Comparison of ENCODE assay signal across 1 cellular context in the genomic region with DNA sequence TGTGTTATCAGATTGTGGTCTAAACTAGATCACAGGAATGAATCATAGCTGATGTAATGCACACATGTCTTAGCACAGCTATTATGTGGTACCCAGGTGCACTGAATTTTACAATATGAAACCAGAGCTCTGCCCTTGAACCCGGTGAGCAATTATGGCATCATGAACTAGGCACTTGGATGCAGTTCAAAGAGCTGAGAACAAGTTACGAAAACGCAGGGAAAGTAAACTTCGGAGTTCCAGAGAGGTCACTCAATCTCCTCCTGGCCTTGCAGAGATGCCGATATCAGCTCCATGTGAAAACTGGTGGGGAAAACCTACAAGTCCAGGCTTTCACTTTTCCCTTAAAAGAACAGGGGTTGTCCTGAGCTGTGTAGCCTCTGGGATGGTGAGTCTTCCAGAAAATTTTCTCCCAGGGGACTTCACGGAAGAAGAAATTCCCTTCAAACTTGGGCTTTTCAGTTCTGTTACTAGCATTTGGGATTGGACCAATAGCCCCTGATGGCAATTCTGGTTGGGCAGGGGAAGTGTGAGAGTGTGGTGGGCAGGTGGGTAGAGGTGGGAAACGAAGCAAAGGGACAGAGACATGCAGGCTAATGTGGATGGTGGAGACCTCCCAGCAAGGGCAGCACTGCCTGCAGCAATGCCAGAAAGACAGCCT.
TF ChIP-seq lines count a peak whose summit lies in the region.

No MANE protein-coding gene starts in this region.

TF ChIP-seq in HepG2, 621 proteins besides CTCF, POLR2A, EP300 and RAD21 (continued from another document and continues in another):
- no peak for TF ChIP-seq HNRNPLL (IDR thresholded peaks at IDR 0.05; ENCODE audit: low read depth, low read length, poor library complexity, severe bottlenecking)
- peak; percentile 71; the same call in 1 of the 2 replicates for TF ChIP-seq ZFP1 (CRISPR knock-in tag; IDR thresholded peaks at IDR 0.05)
- TF ChIP-seq NFATC3 (CRISPR knock-in tag; IDR thresholded peaks at IDR 0.05), result peak; percentile 49; the same call in 1 of the 2 replicates
- TF ChIP-seq KMT2B (CRISPR knock-in tag; IDR thresholded peaks at IDR 0.05), result peak; percentile 66
- no peak for TF ChIP-seq CAMTA2 (CRISPR knock-in tag; IDR thresholded peaks at IDR 0.05; ENCODE audit: borderline replicate concordance)
- TF ChIP-seq, protein P1, sequence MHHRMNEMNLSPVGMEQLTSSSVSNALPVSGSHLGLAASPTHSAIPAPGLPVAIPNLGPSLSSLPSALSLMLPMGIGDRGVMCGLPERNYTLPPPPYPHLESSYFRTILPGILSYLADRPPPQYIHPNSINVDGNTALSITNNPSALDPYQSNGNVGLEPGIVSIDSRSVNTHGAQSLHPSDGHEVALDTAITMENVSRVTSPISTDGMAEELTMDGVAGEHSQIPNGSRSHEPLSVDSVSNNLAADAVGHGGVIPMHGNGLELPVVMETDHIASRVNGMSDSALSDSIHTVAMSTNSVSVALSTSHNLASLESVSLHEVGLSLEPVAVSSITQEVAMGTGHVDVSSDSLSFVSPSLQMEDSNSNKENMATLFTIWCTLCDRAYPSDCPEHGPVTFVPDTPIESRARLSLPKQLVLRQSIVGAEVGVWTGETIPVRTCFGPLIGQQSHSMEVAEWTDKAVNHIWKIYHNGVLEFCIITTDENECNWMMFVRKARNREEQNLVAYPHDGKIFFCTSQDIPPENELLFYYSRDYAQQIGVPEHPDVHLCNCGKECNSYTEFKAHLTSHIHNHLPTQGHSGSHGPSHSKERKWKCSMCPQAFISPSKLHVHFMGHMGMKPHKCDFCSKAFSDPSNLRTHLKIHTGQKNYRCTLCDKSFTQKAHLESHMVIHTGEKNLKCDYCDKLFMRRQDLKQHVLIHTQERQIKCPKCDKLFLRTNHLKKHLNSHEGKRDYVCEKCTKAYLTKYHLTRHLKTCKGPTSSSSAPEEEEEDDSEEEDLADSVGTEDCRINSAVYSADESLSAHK (CRISPR knock-in tag; IDR thresholded peaks at IDR 0.05; ENCODE audit: borderline replicate concordance), result no peak
- TF ChIP-seq, protein P2, sequence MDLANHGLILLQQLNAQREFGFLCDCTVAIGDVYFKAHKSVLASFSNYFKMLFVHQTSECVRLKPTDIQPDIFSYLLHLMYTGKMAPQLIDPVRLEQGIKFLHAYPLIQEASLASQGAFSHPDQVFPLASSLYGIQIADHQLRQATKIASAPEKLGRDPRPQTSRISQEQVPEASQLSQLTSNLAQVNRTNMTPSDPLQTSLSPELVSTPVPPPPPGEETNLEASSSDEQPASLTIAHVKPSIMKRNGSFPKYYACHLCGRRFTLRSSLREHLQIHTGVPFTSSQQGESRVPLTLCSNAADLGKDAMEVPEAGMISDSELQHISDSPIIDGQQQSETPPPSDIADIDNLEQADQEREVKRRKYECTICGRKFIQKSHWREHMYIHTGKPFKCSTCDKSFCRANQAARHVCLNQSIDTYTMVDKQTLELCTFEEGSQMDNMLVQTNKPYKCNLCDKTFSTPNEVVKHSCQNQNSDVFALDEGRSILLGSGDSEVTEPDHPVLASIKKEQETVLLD (CRISPR knock-in tag; IDR thresholded peaks at IDR 0.05; ENCODE audit: low read depth), result no peak
- TF ChIP-seq HNF4A (CRISPR knock-in tag; IDR thresholded peaks at IDR 0.05), result peak; percentile 99
- TF ChIP-seq GABPB1 (CRISPR knock-in tag; IDR thresholded peaks at IDR 0.05), result peak; percentile 53; the same call in 1 of the 2 replicates
- peak; percentile 93 for TF ChIP-seq ZNF605 (CRISPR knock-in tag; IDR thresholded peaks at IDR 0.05)
- peak; percentile 86 for TF ChIP-seq RELA (CRISPR knock-in tag; IDR thresholded peaks at IDR 0.05)
- TF ChIP-seq ZC3H4 (CRISPR knock-in tag; IDR thresholded peaks at IDR 0.05; ENCODE audit: borderline replicate concordance), result 0 out of 2 replicates have a peak, but pooled peaks have one; percentile 65
- peak; percentile 97 for TF ChIP-seq ZNF614 (CRISPR knock-in tag; IDR thresholded peaks at IDR 0.05; ENCODE audit: borderline replicate concordance)
- peak; percentile 90; the same call in 1 of the 2 replicates for TF ChIP-seq ZNF335 (CRISPR knock-in tag; IDR thresholded peaks at IDR 0.05)
- 0 out of 2 replicates have a peak, but pooled peaks have one; percentile 1 for TF ChIP-seq EHMT2 (IDR thresholded peaks at IDR 0.05; ENCODE audit: borderline replicate concordance, low read depth, low read length)
- no peak for TF ChIP-seq TEAD2 (CRISPR knock-in tag; IDR thresholded peaks at IDR 0.05)
- no peak for TF ChIP-seq ZNF75D (CRISPR knock-in tag; IDR thresholded peaks at IDR 0.05; ENCODE audit: borderline replicate concordance)
- no peak for TF ChIP-seq MAZ (IDR thresholded peaks at IDR 0.05; ENCODE audit: borderline replicate concordance, low read depth, low read length)
- no peak for TF ChIP-seq MAZ (CRISPR knock-in tag; IDR thresholded peaks at IDR 0.05; ENCODE audit: low read depth)
- TF ChIP-seq NR2F1 (CRISPR knock-in tag; IDR thresholded peaks at IDR 0.05), result peak; percentile 100
- TF ChIP-seq JUN (CRISPR knock-in tag; IDR thresholded peaks at IDR 0.05), result peak; percentile 99
- TF ChIP-seq NFKB2 (CRISPR knock-in tag; IDR thresholded peaks at IDR 0.05; ENCODE audit: borderline replicate concordance), result no peak
- TF ChIP-seq ZNF10 (CRISPR knock-in tag; IDR thresholded peaks at IDR 0.05; ENCODE audit: borderline replicate concordance, low read depth), result no peak
- peak; percentile 87 for TF ChIP-seq REPIN1 (CRISPR knock-in tag; IDR thresholded peaks at IDR 0.05; ENCODE audit: borderline replicate concordance, low read depth)
- TF ChIP-seq, protein P3, sequence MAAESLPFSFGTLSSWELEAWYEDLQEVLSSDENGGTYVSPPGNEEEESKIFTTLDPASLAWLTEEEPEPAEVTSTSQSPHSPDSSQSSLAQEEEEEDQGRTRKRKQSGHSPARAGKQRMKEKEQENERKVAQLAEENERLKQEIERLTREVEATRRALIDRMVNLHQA (CRISPR knock-in tag; IDR thresholded peaks at IDR 0.05), result peak; percentile 71; the same call in 1 of the 2 replicates
- TF ChIP-seq MBD4 (IDR thresholded peaks at IDR 0.05; ENCODE audit: borderline replicate concordance, low read length), result peak; percentile 86
- TF ChIP-seq RNF2 (conservative IDR thresholded peaks at IDR 0.05; ENCODE audit: low read depth), result no peak
- TF ChIP-seq ARNT (IDR thresholded peaks at IDR 0.05), result no peak
- TF ChIP-seq ZNF260 (CRISPR knock-in tag; IDR thresholded peaks at IDR 0.05; ENCODE audit: borderline replicate concordance, low read depth), result no peak
- TF ChIP-seq, protein P4, sequence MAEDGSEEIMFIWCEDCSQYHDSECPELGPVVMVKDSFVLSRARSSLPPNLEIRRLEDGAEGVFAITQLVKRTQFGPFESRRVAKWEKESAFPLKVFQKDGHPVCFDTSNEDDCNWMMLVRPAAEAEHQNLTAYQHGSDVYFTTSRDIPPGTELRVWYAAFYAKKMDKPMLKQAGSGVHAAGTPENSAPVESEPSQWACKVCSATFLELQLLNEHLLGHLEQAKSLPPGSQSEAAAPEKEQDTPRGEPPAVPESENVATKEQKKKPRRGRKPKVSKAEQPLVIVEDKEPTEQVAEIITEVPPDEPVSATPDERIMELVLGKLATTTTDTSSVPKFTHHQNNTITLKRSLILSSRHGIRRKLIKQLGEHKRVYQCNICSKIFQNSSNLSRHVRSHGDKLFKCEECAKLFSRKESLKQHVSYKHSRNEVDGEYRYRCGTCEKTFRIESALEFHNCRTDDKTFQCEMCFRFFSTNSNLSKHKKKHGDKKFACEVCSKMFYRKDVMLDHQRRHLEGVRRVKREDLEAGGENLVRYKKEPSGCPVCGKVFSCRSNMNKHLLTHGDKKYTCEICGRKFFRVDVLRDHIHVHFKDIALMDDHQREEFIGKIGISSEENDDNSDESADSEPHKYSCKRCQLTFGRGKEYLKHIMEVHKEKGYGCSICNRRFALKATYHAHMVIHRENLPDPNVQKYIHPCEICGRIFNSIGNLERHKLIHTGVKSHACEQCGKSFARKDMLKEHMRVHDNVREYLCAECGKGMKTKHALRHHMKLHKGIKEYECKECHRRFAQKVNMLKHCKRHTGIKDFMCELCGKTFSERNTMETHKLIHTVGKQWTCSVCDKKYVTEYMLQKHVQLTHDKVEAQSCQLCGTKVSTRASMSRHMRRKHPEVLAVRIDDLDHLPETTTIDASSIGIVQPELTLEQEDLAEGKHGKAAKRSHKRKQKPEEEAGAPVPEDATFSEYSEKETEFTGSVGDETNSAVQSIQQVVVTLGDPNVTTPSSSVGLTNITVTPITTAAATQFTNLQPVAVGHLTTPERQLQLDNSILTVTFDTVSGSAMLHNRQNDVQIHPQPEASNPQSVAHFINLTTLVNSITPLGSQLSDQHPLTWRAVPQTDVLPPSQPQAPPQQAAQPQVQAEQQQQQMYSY (CRISPR knock-in tag; IDR thresholded peaks at IDR 0.05), result peak; percentile 67; the same call in 1 of the 2 replicates
- no peak for TF ChIP-seq MTF1 (CRISPR knock-in tag; IDR thresholded peaks at IDR 0.05)
- TF ChIP-seq U2AF1 (optimal IDR thresholded peaks at IDR 0.05; ENCODE audit: low read depth, low read length), result peak; percentile 59
- no peak for TF ChIP-seq DR1 (CRISPR knock-in tag; IDR thresholded peaks at IDR 0.05)
- 0 out of 2 replicates have a peak, but pooled peaks have one; percentile 55 for TF ChIP-seq ZNF557 (CRISPR knock-in tag; IDR thresholded peaks at IDR 0.05)
- peak; percentile 91; the same call in 1 of the 2 replicates for TF ChIP-seq ZBTB20 (CRISPR knock-in tag; IDR thresholded peaks at IDR 0.05; ENCODE audit: borderline replicate concordance, low read depth)
- TF ChIP-seq MYNN (CRISPR knock-in tag; IDR thresholded peaks at IDR 0.05; ENCODE audit: low read depth), result no peak
- TF ChIP-seq ZNF543 (CRISPR knock-in tag; IDR thresholded peaks at IDR 0.05), result peak; percentile 91
- TF ChIP-seq, protein P5, sequence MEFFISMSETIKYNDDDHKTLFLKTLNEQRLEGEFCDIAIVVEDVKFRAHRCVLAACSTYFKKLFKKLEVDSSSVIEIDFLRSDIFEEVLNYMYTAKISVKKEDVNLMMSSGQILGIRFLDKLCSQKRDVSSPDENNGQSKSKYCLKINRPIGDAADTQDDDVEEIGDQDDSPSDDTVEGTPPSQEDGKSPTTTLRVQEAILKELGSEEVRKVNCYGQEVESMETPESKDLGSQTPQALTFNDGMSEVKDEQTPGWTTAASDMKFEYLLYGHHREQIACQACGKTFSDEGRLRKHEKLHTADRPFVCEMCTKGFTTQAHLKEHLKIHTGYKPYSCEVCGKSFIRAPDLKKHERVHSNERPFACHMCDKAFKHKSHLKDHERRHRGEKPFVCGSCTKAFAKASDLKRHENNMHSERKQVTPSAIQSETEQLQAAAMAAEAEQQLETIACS (CRISPR knock-in tag; IDR thresholded peaks at IDR 0.05), result no peak
- no peak for TF ChIP-seq IKZF1 (IDR thresholded peaks at IDR 0.05)
- TF ChIP-seq SNRNP70 (IDR thresholded peaks at IDR 0.05; ENCODE audit: low read depth, low read length), result no peak
- 0 out of 2 replicates have a peak, but pooled peaks have one; percentile 37 for TF ChIP-seq REL (CRISPR knock-in tag; conservative IDR thresholded peaks at IDR 0.05)
- TF ChIP-seq ZNF652 (CRISPR knock-in tag; IDR thresholded peaks at IDR 0.05; ENCODE audit: borderline replicate concordance, low read depth), result no peak
- TF ChIP-seq, protein P6, sequence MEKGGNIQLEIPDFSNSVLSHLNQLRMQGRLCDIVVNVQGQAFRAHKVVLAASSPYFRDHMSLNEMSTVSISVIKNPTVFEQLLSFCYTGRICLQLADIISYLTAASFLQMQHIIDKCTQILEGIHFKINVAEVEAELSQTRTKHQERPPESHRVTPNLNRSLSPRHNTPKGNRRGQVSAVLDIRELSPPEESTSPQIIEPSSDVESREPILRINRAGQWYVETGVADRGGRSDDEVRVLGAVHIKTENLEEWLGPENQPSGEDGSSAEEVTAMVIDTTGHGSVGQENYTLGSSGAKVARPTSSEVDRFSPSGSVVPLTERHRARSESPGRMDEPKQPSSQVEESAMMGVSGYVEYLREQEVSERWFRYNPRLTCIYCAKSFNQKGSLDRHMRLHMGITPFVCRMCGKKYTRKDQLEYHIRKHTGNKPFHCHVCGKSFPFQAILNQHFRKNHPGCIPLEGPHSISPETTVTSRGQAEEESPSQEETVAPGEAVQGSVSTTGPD (CRISPR knock-in tag; IDR thresholded peaks at IDR 0.05), result peak; percentile 78
- TF ChIP-seq ZNF160 (CRISPR knock-in tag; IDR thresholded peaks at IDR 0.05), result peak; percentile 36; the same call in 1 of the 2 replicates
- no peak for TF ChIP-seq SRSF4 (IDR thresholded peaks at IDR 0.05; ENCODE audit: low read depth, low read length, poor library complexity, severe bottlenecking)
- TF ChIP-seq ZNF34 (CRISPR knock-in tag; IDR thresholded peaks at IDR 0.05; ENCODE audit: borderline replicate concordance), result peak; percentile 30; the same call in 1 of the 2 replicates
- TF ChIP-seq, protein P7, sequence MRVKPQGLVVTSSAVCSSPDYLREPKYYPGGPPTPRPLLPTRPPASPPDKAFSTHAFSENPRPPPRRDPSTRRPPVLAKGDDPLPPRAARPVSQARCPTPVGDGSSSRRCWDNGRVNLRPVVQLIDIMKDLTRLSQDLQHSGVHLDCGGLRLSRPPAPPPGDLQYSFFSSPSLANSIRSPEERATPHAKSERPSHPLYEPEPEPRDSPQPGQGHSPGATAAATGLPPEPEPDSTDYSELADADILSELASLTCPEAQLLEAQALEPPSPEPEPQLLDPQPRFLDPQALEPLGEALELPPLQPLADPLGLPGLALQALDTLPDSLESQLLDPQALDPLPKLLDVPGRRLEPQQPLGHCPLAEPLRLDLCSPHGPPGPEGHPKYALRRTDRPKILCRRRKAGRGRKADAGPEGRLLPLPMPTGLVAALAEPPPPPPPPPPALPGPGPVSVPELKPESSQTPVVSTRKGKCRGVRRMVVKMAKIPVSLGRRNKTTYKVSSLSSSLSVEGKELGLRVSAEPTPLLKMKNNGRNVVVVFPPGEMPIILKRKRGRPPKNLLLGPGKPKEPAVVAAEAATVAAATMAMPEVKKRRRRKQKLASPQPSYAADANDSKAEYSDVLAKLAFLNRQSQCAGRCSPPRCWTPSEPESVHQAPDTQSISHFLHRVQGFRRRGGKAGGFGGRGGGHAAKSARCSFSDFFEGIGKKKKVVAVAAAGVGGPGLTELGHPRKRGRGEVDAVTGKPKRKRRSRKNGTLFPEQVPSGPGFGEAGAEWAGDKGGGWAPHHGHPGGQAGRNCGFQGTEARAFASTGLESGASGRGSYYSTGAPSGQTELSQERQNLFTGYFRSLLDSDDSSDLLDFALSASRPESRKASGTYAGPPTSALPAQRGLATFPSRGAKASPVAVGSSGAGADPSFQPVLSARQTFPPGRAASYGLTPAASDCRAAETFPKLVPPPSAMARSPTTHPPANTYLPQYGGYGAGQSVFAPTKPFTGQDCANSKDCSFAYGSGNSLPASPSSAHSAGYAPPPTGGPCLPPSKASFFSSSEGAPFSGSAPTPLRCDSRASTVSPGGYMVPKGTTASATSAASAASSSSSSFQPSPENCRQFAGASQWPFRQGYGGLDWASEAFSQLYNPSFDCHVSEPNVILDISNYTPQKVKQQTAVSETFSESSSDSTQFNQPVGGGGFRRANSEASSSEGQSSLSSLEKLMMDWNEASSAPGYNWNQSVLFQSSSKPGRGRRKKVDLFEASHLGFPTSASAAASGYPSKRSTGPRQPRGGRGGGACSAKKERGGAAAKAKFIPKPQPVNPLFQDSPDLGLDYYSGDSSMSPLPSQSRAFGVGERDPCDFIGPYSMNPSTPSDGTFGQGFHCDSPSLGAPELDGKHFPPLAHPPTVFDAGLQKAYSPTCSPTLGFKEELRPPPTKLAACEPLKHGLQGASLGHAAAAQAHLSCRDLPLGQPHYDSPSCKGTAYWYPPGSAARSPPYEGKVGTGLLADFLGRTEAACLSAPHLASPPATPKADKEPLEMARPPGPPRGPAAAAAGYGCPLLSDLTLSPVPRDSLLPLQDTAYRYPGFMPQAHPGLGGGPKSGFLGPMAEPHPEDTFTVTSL (CRISPR knock-in tag; IDR thresholded peaks at IDR 0.05; ENCODE audit: borderline replicate concordance), result peak; percentile 98; the same call in 1 of the 2 replicates
- no peak; the same call in 1 of the 2 replicates for TF ChIP-seq SP4 (CRISPR knock-in tag; IDR thresholded peaks at IDR 0.05)
- TF ChIP-seq KDM3A (CRISPR knock-in tag; IDR thresholded peaks at IDR 0.05; ENCODE audit: low read depth), result peak; percentile 78; the same call in 1 of the 2 replicates
- peak; percentile 82 for TF ChIP-seq GATAD1 (CRISPR knock-in tag; IDR thresholded peaks at IDR 0.05)
